1 cellular context compared by ENCODE assay signal in the genomic region with DNA sequence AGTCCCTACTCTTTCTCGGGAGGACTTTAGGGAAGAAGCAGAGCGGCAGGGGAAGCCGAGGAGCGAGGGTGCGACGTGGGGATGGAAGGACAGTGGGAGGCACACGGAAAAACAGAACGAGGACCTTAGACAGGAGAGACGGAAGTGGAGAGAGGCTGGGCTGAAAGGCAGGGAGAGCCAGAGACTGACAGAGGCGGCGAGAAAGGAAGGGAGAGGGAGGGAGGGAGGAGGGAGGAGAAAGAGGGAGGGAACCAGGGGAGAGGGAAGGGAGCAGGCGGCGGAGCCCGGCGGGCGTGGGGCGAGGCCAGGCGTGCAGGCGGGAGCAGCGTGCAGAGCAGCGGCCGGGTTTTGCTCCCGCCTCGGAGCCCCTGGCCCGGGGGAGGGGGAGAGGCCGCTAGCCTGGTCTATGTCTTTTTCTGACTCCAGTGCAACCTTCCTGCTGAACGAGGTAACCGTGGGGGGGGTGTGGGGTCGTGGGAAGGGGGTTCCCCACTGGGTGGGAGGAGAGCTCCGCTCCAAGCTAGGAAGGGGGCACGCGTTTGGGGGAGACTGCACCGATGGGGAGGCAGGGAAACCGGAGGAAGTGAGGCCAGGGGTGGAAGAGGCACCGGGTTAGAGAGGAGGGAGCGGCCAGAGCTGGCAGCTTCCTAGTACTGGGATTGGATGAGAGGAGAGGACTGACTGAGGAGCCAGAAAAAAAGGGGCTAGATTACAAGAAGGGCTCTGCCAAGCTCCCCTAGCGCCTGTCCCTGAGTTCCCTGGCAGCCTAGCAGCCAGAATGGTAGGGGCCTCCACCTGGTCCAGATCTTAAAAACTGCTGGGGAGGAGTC.
TF ChIP-seq lines count a peak whose summit lies in the region.

No MANE protein-coding gene starts in this region.

TF ChIP-seq in GM23338, 12 proteins besides CTCF, POLR2A, EP300 and RAD21 (continued from another document):
- TF ChIP-seq, protein P1, sequence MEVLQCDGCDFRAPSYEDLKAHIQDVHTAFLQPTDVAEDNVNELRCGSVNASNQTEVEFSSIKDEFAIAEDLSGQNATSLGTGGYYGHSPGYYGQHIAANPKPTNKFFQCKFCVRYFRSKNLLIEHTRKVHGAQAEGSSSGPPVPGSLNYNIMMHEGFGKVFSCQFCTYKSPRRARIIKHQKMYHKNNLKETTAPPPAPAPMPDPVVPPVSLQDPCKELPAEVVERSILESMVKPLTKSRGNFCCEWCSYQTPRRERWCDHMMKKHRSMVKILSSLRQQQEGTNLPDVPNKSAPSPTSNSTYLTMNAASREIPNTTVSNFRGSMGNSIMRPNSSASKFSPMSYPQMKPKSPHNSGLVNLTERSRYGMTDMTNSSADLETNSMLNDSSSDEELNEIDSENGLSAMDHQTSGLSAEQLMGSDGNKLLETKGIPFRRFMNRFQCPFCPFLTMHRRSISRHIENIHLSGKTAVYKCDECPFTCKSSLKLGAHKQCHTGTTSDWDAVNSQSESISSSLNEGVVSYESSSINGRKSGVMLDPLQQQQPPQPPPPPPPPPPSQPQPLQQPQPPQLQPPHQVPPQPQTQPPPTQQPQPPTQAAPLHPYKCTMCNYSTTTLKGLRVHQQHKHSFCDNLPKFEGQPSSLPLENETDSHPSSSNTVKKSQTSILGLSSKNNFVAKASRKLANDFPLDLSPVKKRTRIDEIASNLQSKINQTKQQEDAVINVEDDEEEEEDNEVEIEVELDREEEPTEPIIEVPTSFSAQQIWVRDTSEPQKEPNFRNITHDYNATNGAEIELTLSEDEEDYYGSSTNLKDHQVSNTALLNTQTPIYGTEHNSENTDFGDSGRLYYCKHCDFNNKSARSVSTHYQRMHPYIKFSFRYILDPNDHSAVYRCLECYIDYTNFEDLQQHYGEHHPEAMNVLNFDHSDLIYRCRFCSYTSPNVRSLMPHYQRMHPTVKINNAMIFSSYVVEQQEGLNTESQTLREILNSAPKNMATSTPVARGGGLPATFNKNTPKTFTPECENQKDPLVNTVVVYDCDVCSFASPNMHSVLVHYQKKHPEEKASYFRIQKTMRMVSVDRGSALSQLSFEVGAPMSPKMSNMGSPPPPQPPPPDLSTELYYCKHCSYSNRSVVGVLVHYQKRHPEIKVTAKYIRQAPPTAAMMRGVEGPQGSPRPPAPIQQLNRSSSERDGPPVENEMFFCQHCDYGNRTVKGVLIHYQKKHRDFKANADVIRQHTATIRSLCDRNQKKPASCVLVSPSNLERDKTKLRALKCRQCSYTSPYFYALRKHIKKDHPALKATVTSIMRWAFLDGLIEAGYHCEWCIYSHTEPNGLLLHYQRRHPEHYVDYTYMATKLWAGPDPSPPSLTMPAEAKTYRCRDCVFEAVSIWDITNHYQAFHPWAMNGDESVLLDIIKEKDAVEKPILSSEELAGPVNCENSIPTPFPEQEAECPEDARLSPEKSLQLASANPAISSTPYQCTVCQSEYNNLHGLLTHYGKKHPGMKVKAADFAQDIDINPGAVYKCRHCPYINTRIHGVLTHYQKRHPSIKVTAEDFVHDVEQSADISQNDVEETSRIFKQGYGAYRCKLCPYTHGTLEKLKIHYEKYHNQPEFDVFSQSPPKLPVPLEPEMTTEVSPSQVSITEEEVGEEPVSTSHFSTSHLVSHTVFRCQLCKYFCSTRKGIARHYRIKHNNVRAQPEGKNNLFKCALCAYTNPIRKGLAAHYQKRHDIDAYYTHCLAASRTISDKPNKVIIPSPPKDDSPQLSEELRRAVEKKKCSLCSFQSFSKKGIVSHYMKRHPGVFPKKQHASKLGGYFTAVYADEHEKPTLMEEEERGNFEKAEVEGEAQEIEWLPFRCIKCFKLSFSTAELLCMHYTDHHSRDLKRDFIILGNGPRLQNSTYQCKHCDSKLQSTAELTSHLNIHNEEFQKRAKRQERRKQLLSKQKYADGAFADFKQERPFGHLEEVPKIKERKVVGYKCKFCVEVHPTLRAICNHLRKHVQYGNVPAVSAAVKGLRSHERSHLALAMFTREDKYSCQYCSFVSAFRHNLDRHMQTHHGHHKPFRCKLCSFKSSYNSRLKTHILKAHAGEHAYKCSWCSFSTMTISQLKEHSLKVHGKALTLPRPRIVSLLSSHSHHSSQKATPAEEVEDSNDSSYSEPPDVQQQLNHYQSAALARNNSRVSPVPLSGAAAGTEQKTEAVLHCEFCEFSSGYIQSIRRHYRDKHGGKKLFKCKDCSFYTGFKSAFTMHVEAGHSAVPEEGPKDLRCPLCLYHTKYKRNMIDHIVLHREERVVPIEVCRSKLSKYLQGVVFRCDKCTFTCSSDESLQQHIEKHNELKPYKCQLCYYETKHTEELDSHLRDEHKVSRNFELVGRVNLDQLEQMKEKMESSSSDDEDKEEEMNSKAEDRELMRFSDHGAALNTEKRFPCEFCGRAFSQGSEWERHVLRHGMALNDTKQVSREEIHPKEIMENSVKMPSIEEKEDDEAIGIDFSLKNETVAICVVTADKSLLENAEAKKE (CRISPR knock-in tag; IDR thresholded peaks at IDR 0.05) = no peak
- TF ChIP-seq ZNF331 (CRISPR knock-in tag; IDR thresholded peaks at IDR 0.05; ENCODE audit: low read depth) (no peak), ZNF114 (CRISPR knock-in tag; IDR thresholded peaks at IDR 0.05) (no peak), NANOG (IDR thresholded peaks at IDR 0.05; ENCODE audit: borderline replicate concordance) (no peak), EZH2 (IDR thresholded peaks at IDR 0.05; ENCODE audit: low read depth, unreplicated experiment) (peak; percentile 48), STAT1 (IDR thresholded peaks at IDR 0.05; ENCODE audit: unreplicated experiment) (no peak), POLR2AphosphoS5 (IDR thresholded peaks at IDR 0.05; ENCODE audit: low read depth) (no peak)
- TF ChIP-seq, protein P2, sequence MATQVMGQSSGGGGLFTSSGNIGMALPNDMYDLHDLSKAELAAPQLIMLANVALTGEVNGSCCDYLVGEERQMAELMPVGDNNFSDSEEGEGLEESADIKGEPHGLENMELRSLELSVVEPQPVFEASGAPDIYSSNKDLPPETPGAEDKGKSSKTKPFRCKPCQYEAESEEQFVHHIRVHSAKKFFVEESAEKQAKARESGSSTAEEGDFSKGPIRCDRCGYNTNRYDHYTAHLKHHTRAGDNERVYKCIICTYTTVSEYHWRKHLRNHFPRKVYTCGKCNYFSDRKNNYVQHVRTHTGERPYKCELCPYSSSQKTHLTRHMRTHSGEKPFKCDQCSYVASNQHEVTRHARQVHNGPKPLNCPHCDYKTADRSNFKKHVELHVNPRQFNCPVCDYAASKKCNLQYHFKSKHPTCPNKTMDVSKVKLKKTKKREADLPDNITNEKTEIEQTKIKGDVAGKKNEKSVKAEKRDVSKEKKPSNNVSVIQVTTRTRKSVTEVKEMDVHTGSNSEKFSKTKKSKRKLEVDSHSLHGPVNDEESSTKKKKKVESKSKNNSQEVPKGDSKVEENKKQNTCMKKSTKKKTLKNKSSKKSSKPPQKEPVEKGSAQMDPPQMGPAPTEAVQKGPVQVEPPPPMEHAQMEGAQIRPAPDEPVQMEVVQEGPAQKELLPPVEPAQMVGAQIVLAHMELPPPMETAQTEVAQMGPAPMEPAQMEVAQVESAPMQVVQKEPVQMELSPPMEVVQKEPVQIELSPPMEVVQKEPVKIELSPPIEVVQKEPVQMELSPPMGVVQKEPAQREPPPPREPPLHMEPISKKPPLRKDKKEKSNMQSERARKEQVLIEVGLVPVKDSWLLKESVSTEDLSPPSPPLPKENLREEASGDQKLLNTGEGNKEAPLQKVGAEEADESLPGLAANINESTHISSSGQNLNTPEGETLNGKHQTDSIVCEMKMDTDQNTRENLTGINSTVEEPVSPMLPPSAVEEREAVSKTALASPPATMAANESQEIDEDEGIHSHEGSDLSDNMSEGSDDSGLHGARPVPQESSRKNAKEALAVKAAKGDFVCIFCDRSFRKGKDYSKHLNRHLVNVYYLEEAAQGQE (IDR thresholded peaks at IDR 0.05; ENCODE audit: unreplicated experiment) = no peak
- TF ChIP-seq, protein P3, sequence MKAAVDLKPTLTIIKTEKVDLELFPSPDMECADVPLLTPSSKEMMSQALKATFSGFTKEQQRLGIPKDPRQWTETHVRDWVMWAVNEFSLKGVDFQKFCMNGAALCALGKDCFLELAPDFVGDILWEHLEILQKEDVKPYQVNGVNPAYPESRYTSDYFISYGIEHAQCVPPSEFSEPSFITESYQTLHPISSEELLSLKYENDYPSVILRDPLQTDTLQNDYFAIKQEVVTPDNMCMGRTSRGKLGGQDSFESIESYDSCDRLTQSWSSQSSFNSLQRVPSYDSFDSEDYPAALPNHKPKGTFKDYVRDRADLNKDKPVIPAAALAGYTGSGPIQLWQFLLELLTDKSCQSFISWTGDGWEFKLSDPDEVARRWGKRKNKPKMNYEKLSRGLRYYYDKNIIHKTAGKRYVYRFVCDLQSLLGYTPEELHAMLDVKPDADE (IDR thresholded peaks at IDR 0.05) = 0 out of 2 replicates have a peak, but pooled peaks have one; percentile 8
